ENCODE assay signal across 26 cellular contexts in genomic region chr20:10877345-10877744, GRCh38.
A peak's percentile ranks its signal among the peaks of the same experiment; 100 is the strongest.
DNase-seq lines count a peak whose midpoint lies in the region; ATAC-seq, FAIRE-seq and TF ChIP-seq lines count a peak whose summit lies in the region.
"Had no signal": no experiment of that assay in that cellular context is flagged by ENCODE, and none has a peak within 500 bp of the region (broad histone marks: within the 10 kb centered on the region; RNA-seq: fewer than 3 reads in every experiment).

No MANE protein-coding gene starts in this region.

- 72 to 73% methylated on average over 3 of the region's 3 CpGs for WGBS in esophagus, 2 donors
- WGBS in heart right ventricle, 2 donors = 68 to 79% methylated on average over 3 of the region's 3 CpGs

- H3K36me3 ChIP-seq in esophagus (ENCODE audit: control insufficient read depth in 2 of 2, insufficient read depth in 2 of 2, low read length in 1 of 2) (no peaks in the 10 kb centered on the region), heart right ventricle (no peaks in the 10 kb centered on the region), WERI-Rb-1 (no peaks in the 10 kb centered on the region)
- H3K36me3 ChIP-seq: BLaER1, Peyer's patch, upper lobe of left lung had no signal

- no peaks in the 10 kb centered on the region for H3K9me3 ChIP-seq in esophagus (ENCODE audit: control insufficient read depth in 2 of 2, insufficient read depth in 1 of 2, low read depth in 1 of 2, low read length in 1 of 2)
- H3K9me3 ChIP-seq in heart right ventricle = peaks cover 0 to 10% (median 0%) of the 10 kb centered on the region in 11 donors
- H3K9me3 ChIP-seq in WERI-Rb-1 (ENCODE audit: severe bottlenecking) = no peaks in the 10 kb centered on the region
- H3K9me3 ChIP-seq: upper lobe of left lung had no signal

- H3K4me3 ChIP-seq in esophagus (ENCODE audit: low read depth in 1 of 2, low read length in 2 of 2) (no peak overlapping the region), heart right ventricle (no peak overlapping the region), WERI-Rb-1 (ENCODE audit: low read depth, low read length) (no peak overlapping the region)
- H3K4me3 ChIP-seq: BLaER1, Peyer's patch, SK-N-MC, upper lobe of left lung had no signal

- no peak for FAIRE-seq in GM12891 (lab: Jason Lieb, UNC)
- FAIRE-seq: A204.1, HepG2 had no signal

- H3K27me3 ChIP-seq in esophagus (ENCODE audit: control insufficient read depth in 1 of 2, insufficient read depth in 2 of 2, low read length in 2 of 2) (no peaks in the 10 kb centered on the region), heart right ventricle (no peaks in the 10 kb centered on the region), WERI-Rb-1 (ENCODE audit: insufficient read depth, low read depth, severe bottlenecking) (no peaks in the 10 kb centered on the region)
- H3K27me3 ChIP-seq: BLaER1, Peyer's patch, upper lobe of left lung had no signal

- DNase-seq in AG09319 (ENCODE audit: extremely low read depth, low read depth) = peak; percentile 29
- DNase-seq in heart right ventricle = peak; percentile 16 to 77
- DNase-seq in sciatic nerve (ENCODE audit: low spot score) = peak; percentile 83
- DNase-seq in WERI-Rb-1 = no peak
- DNase-seq in NCI-H1417 treated with DMSO at 0.1 percent for 48 hours (lab: John Stamatoyannopoulos, UW) = no peak
- no peak for DNase-seq in GM12891 (ENCODE audit: insufficient read length, low spot score)
- DNase-seq: activated CD4-positive, alpha-beta T cell treated with anti-CD3 and anti-CD28 coated beads, Interleukin-2, amount 50 U/mL, for 1 hour; Caco-2; DND-41; effector CD4-positive, alpha-beta T cell; NCI-H1417; NCI-H2107; NK-92 treated with Interleukin-12 subunit alpha and Interleukin-12 subunit beta, amount 100 ng/mL, for 24 hours; Peyer's patch; stimulated activated CD4-positive, alpha-beta T cell treated with anti-CD3 and anti-CD28 coated beads, Interleukin-4, amount 100 ng/mL, for 24 hours; stimulated activated naive CD8-positive, alpha-beta T cell treated with anti-CD3 and anti-CD28 coated beads, Interleukin-15, Interleukin-2, amounts not matched to agents 100 U/mL and 50 U/mL, for 24 hours; upper lobe of left lung had no signal

- ATAC-seq in heart right ventricle (peak; percentile 49 to 90 (median 74)), sciatic nerve (peak; percentile 91), HG03469 (IDR thresholded peaks at IDR 0.05; ENCODE audit: unreplicated experiment) (no peak)
- ATAC-seq: activated T-helper 17 cell treated with anti-CD3 and anti-CD28 coated beads, Interleukin-2, amount 50 U/mL, for 72 hours; HepG2; stimulated activated naive CD8-positive, alpha-beta T cell treated with anti-CD3 and anti-CD28 coated beads, Interleukin-15, Interleukin-2, amounts not matched to agents 100 U/mL and 50 U/mL, for 24 hours had no signal

- H3K27ac ChIP-seq in esophagus (ENCODE audit: low read depth in 2 of 2, low read length in 1 of 2) = peak overlapping the region; percentile 15 to 38
- peak overlapping the region in 5 of 10 donors; percentile 5 to 59 (median 28) for H3K27ac ChIP-seq in heart right ventricle
- no peak overlapping the region for H3K27ac ChIP-seq in WERI-Rb-1
- H3K27ac ChIP-seq: BLaER1, HL-60, Peyer's patch, SK-N-MC, upper lobe of left lung, VCaP had no signal

- TF ChIP-seq POLR2A in GM12891 (IDR thresholded peaks at IDR 0.05; ENCODE audit: low read depth, low read length) = no peak

- TF ChIP-seq CTCF in AG09319 (IDR thresholded peaks at IDR 0.05; ENCODE audit: low read depth, low read length) = no peak
- TF ChIP-seq CTCF in heart right ventricle (IDR thresholded peaks at IDR 0.05) = no peak
- TF ChIP-seq CTCF in WERI-Rb-1 (IDR thresholded peaks at IDR 0.05; ENCODE audit: low read depth, low read length) = no peak

- intact Hi-C loops in heart right ventricle (cut with DNase I) (no loop called here), sciatic nerve (cut with DNase I) (no loop called here)

- H3K4me1 ChIP-seq in esophagus (ENCODE audit: control insufficient read depth in 2 of 2, insufficient read depth in 2 of 2, low read length in 1 of 2) (peaks cover 0 to 3% of the 10 kb centered on the region in 2 donors), heart right ventricle (peaks cover 0 to 16% (median 3%) of the 10 kb centered on the region in 9 donors)
- H3K4me1 ChIP-seq: BLaER1, Caco-2, Peyer's patch had no signal

TF ChIP-seq in GM12891, 5 proteins besides CTCF, POLR2A, EP300 and RAD21:
- TF ChIP-seq POLR2AphosphoS5 (IDR thresholded peaks at IDR 0.05; ENCODE audit: low read depth, low read length) (no peak), POU2F2 (IDR thresholded peaks at IDR 0.05; ENCODE audit: low read depth, low read length) (no peak), PAX5 (IDR thresholded peaks at IDR 0.05; ENCODE audit: insufficient read depth, low read length, severe bottlenecking) (no peak), SPI1 (IDR thresholded peaks at IDR 0.05; ENCODE audit: low read depth, low read length) (no peak), TAF1 (IDR thresholded peaks at IDR 0.05; ENCODE audit: low read depth, low read length) (no peak)

Comparison
In these comparisons a context has a peak if more than half of its experiments do, and no peak if none do; other contexts are left out.
1. DNase-seq: peak in AG09319 (single experiment), heart right ventricle (2 of 2) and sciatic nerve (single experiment); none in WERI-Rb-1 (single experiment), NCI-H1417 treated with DMSO at 0.1 percent for 48 hours (single experiment) and GM12891 (single experiment).